1 cellular context compared by ENCODE assay signal in the genomic region with DNA sequence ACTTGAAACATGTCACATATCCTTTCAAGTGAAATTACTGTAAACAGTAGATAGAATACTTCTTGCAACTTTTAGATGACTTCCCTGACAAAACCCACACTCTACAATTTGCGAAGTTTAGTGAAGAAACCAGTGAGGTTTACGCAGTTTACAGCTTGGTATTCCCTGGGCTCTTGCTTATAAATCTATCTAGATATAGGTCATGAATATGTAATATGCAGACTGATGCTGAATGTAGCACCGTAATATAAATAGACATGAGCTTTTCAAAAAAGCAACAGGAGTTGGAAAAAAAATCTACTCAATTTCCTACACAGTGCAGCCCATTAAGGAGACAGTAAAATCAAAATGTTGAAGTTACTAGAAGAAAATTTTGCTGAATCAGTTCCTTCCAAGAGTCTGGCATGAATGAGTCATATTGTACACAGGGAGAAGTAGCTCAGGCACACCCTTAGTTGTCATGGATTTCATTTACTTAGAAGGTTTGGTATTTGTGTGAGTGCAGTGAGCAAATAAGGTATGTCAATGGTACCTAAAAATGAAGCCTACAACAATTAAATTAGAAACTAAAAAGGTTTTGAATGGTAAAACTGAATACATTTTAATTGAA.
TF ChIP-seq lines count a peak whose summit lies in the region.

No MANE protein-coding gene starts in this region.

TF ChIP-seq in K562, 482 proteins besides CTCF, POLR2A, EP300 and RAD21 (continued from another document):
- no peak for TF ChIP-seq PBX2 (CRISPR knock-in tag; IDR thresholded peaks at IDR 0.05; ENCODE audit: low read depth)
- TF ChIP-seq PBX2 (tag; conservative IDR thresholded peaks at IDR 0.05; ENCODE audit: low read depth): no peak
- no peak for TF ChIP-seq TRIM28 (IDR thresholded peaks at IDR 0.05)
- TF ChIP-seq RFX1 (IDR thresholded peaks at IDR 0.05): peak; percentile 35; the same call in 1 of the 2 replicates
- no peak for TF ChIP-seq CBX1 (IDR thresholded peaks at IDR 0.05; ENCODE audit: low read depth)
- TF ChIP-seq PHB2 (IDR thresholded peaks at IDR 0.05; ENCODE audit: low read depth): no peak
- TF ChIP-seq JUN (IDR thresholded peaks at IDR 0.05; ENCODE audit: borderline replicate concordance, low read depth, low read length): peak; percentile 52; the same call in 1 of the 2 replicates
- no peak for TF ChIP-seq JUN (CRISPR knock-in tag; IDR thresholded peaks at IDR 0.05; ENCODE audit: borderline replicate concordance)
- no peak for TF ChIP-seq TEAD4 (IDR thresholded peaks at IDR 0.05; ENCODE audit: low read length)
- no peak for TF ChIP-seq TEAD4 (CRISPR knock-in tag; IDR thresholded peaks at IDR 0.05; ENCODE audit: borderline replicate concordance)
- peak; percentile 82 for TF ChIP-seq MAFF (IDR thresholded peaks at IDR 0.05; ENCODE audit: low read length)
- peak; percentile 94 for TF ChIP-seq ZNF316 (IDR thresholded peaks at IDR 0.05)
- TF ChIP-seq FOXK2 (conservative IDR thresholded peaks at IDR 0.05 in 1 of 2, IDR thresholded peaks at IDR 0.05 in 1 of 2; ENCODE audit: low read depth in 2 of 2): 0 out of 4 replicates have a peak, but pooled peaks of 1 of the 2 experiments have one; percentile 23
- peak; percentile 49; the same call in 1 of the 2 replicates for TF ChIP-seq FOXA1 (IDR thresholded peaks at IDR 0.05; ENCODE audit: borderline replicate concordance)
- TF ChIP-seq NFE2 (IDR thresholded peaks at IDR 0.05; ENCODE audit: low read depth): peak; percentile 63
- TF ChIP-seq C11orf30 (IDR thresholded peaks at IDR 0.05; ENCODE audit: low read depth): peak; percentile 94
- 0 out of 2 replicates have a peak, but pooled peaks have one; percentile 20 for TF ChIP-seq SMARCE1 (IDR thresholded peaks at IDR 0.05)
- TF ChIP-seq FOXA3 (CRISPR knock-in tag; conservative IDR thresholded peaks at IDR 0.05 in 1 of 2, IDR thresholded peaks at IDR 0.05 in 1 of 2): peak in 1 of 2 experiments; percentile 81; a peak in 2 of 4 replicates
- no peak for TF ChIP-seq ZNF507 (tag; conservative IDR thresholded peaks at IDR 0.05)
- peak; percentile 85 for TF ChIP-seq MAFK (IDR thresholded peaks at IDR 0.05; ENCODE audit: low read length)
- no peak for TF ChIP-seq POLR2H (tag; IDR thresholded peaks at IDR 0.05; ENCODE audit: low read depth)
- TF ChIP-seq MIER1 (IDR thresholded peaks at IDR 0.05; ENCODE audit: low read depth): no peak
- TF ChIP-seq E2F3 (CRISPR knock-in tag; IDR thresholded peaks at IDR 0.05): no peak
- TF ChIP-seq RBM25 (IDR thresholded peaks at IDR 0.05; ENCODE audit: low read depth, low read length, severe bottlenecking): no peak
- no peak for TF ChIP-seq CHCHD3 (CRISPR knock-in tag; IDR thresholded peaks at IDR 0.05)
- peak; percentile 79 for TF ChIP-seq MAFG (tag; conservative IDR thresholded peaks at IDR 0.05)
- TF ChIP-seq ZNF384 (IDR thresholded peaks at IDR 0.05; ENCODE audit: low read depth, low read length): no peak
- TF ChIP-seq SMARCA4 (IDR thresholded peaks at IDR 0.05): 0 out of 2 replicates have a peak, but pooled peaks have one; percentile 29
- no peak for TF ChIP-seq ZNF12 (CRISPR knock-in tag; IDR thresholded peaks at IDR 0.05)
- no peak for TF ChIP-seq POLR3G (IDR thresholded peaks at IDR 0.05; ENCODE audit: extremely low read depth, insufficient read length, insufficient replicate concordance)
- TF ChIP-seq FOSL1 (tag; conservative IDR thresholded peaks at IDR 0.05): peak; percentile 91
- TF ChIP-seq KDM1A (IDR thresholded peaks at IDR 0.05): 0 out of 4 replicates have a peak, but pooled peaks of 1 of the 2 experiments have one; percentile 27
- no peak for TF ChIP-seq MTF1 (CRISPR knock-in tag; IDR thresholded peaks at IDR 0.05; ENCODE audit: borderline replicate concordance)
- no peak for TF ChIP-seq BHLHE40 (IDR thresholded peaks at IDR 0.05; ENCODE audit: low read length)
- TF ChIP-seq, protein P1, sequence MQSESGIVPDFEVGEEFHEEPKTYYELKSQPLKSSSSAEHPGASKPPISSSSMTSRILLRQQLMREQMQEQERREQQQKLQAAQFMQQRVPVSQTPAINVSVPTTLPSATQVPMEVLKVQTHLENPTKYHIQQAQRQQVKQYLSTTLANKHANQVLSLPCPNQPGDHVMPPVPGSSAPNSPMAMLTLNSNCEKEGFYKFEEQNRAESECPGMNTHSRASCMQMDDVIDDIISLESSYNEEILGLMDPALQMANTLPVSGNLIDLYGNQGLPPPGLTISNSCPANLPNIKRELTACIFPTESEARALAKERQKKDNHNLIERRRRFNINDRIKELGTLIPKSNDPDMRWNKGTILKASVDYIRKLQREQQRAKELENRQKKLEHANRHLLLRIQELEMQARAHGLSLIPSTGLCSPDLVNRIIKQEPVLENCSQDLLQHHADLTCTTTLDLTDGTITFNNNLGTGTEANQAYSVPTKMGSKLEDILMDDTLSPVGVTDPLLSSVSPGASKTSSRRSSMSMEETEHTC (IDR thresholded peaks at IDR 0.05): no peak
